ENCODE assay signal across 14 cellular contexts in the genomic region with DNA sequence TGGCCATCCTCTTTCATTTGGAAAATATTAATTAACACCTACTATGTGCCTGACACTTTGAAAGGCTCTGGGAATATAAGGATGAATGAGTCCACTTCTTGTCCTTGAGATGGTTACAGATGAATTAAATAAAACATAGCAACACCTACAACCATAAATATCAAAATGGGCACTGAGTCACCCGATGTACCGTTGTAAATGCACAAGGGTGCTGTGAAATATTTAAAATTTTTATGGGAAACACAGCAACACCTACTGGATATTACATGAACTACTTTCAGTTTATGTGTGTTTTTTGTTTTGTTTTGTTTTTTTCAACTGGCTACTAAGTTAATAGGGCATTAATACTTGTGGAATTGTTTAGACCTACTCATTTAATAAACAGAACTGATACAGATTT.
A peak's percentile ranks its signal among the peaks of the same experiment; 100 is the strongest.
DNase-seq lines count a peak whose midpoint lies in the region; ATAC-seq, FAIRE-seq and TF ChIP-seq lines count a peak whose summit lies in the region.
"Had no signal": no experiment of that assay in that cellular context is flagged by ENCODE, and none has a peak within 500 bp of the region (broad histone marks: within the 10 kb centered on the region; RNA-seq: fewer than 3 reads in every experiment).

No MANE protein-coding gene starts in this region.

- no peaks in the 10 kb centered on the region for H3K27me3 Mint-ChIP-seq in GM23338 (ENCODE audit: insufficient read depth, low read depth, poor library complexity)
- no peaks in the 10 kb centered on the region for H3K27me3 Mint-ChIP-seq in activated CD4-positive, alpha-beta T cell treated with anti-CD3 and anti-CD28 coated beads, Interleukin-2, amount 10 ng/mL, durations not matched to agents 7 days and 5 days
- H3K27me3 Mint-ChIP-seq: activated naive CD4-positive, alpha-beta T cell treated with anti-CD3 and anti-CD28 coated beads, Interleukin-2, amount 10 ng/mL, durations not matched to agents 7 days and 5 days had no signal

- no peaks in the 10 kb centered on the region for H3F3A ChIP-seq in GM23338 (replicated peaks; ENCODE audit: low read depth)

- no peaks in the 10 kb centered on the region for H3K9me2 ChIP-seq in GM23338 (ENCODE audit: insufficient read depth)

- H2AFZ ChIP-seq in ACC112 (ENCODE audit: low read length, unreplicated experiment) (peak overlapping the region; percentile 35), GM23338 (no peak overlapping the region)

- H3K36me3 Mint-ChIP-seq in GM23338 (ENCODE audit: low read depth) = no peaks in the 10 kb centered on the region
- H3K36me3 Mint-ChIP-seq in activated CD4-positive, alpha-beta T cell treated with anti-CD3 and anti-CD28 coated beads, Interleukin-2, amount 10 ng/mL, durations not matched to agents 7 days and 5 days (ENCODE audit: low read depth) = no peaks in the 10 kb centered on the region
- H3K36me3 Mint-ChIP-seq: activated naive CD4-positive, alpha-beta T cell treated with anti-CD3 and anti-CD28 coated beads, Interleukin-2, amount 10 ng/mL, durations not matched to agents 7 days and 5 days had no signal

- H3K4me1 Mint-ChIP-seq in GM23338 = peaks cover 5% of the 10 kb centered on the region; the same call in 2 of the 3 replicates
- no peaks in the 10 kb centered on the region for H3K4me1 Mint-ChIP-seq in activated CD4-positive, alpha-beta T cell treated with anti-CD3 and anti-CD28 coated beads, Interleukin-2, amount 10 ng/mL, durations not matched to agents 7 days and 5 days
- H3K4me1 Mint-ChIP-seq: activated naive CD4-positive, alpha-beta T cell treated with anti-CD3 and anti-CD28 coated beads, Interleukin-2, amount 10 ng/mL, durations not matched to agents 7 days and 5 days had no signal

- peak in 1 of 2 experiments; percentile 52; a peak in 3 of 4 replicates for TF ChIP-seq CTCF in GM23338 (conservative IDR thresholded peaks at IDR 0.05; ENCODE audit: low read depth in 2 of 2)
- peak; percentile 42 for TF ChIP-seq CTCF in fibroblast of the aortic adventitia (IDR thresholded peaks at IDR 0.05; ENCODE audit: insufficient read depth, low read length)

- FAIRE-seq in HTR-8/SVneo (lab: Jason Lieb, UNC) = no peak

- H3K79me2 ChIP-seq in ACC112 (ENCODE audit: control insufficient read depth, insufficient read depth, low read length, unreplicated experiment) (no peaks in the 10 kb centered on the region), GM23338 (replicated peaks; ENCODE audit: insufficient read depth) (no peaks in the 10 kb centered on the region)

- no peak for ATAC-seq in GM23338
- ATAC-seq: stimulated activated naive CD8-positive, alpha-beta T cell treated with anti-CD3 and anti-CD28 coated beads, Interleukin-15, Interleukin-2, amounts not matched to agents 100 U/mL and 50 U/mL, for 24 hours had no signal

- no peak overlapping the region for H3K4me3 Mint-ChIP-seq in GM23338
- no peak overlapping the region for H3K4me3 Mint-ChIP-seq in activated CD4-positive, alpha-beta T cell treated with anti-CD3 and anti-CD28 coated beads, Interleukin-2, amount 10 ng/mL, durations not matched to agents 7 days and 5 days
- H3K4me3 Mint-ChIP-seq: activated naive CD4-positive, alpha-beta T cell treated with anti-CD3 and anti-CD28 coated beads, Interleukin-2, amount 10 ng/mL, durations not matched to agents 7 days and 5 days had no signal

- no peak overlapping the region for H3K4me3 ChIP-seq in ACC112 (ENCODE audit: low read depth, low read length)
- H3K4me3 ChIP-seq in GM23338 = no peak overlapping the region
- H3K4me3 ChIP-seq in fibroblast of the aortic adventitia (ENCODE audit: low read depth, low read length) = no peak overlapping the region
- H3K4me3 ChIP-seq: spleen had no signal

- H3K27me3 ChIP-seq in ACC112 (ENCODE audit: insufficient read depth, low read length) (no peaks in the 10 kb centered on the region), GM23338 (ENCODE audit: insufficient read depth) (no peaks in the 10 kb centered on the region)
- H3K27me3 ChIP-seq: spleen had no signal

- POLR2A ChIA-PET in activated CD4-positive, alpha-beta T cell treated with anti-CD3 and anti-CD28 coated beads, Interleukin-2, amount 10 ng/mL, durations not matched to agents 7 days and 5 days (lab: Charles Lee) = no interaction called here

- no peaks in the 10 kb centered on the region for H4K20me1 ChIP-seq in GM23338 (replicated peaks; ENCODE audit: insufficient read depth)

- H3K9me3 Mint-ChIP-seq in GM23338 = no peaks in the 10 kb centered on the region
- no peaks in the 10 kb centered on the region for H3K9me3 Mint-ChIP-seq in activated CD4-positive, alpha-beta T cell treated with anti-CD3 and anti-CD28 coated beads, Interleukin-2, amount 10 ng/mL, durations not matched to agents 7 days and 5 days
- H3K9me3 Mint-ChIP-seq: activated naive CD4-positive, alpha-beta T cell treated with anti-CD3 and anti-CD28 coated beads, Interleukin-2, amount 10 ng/mL, durations not matched to agents 7 days and 5 days had no signal

- H3K4me1 ChIP-seq in ACC112 (ENCODE audit: control insufficient read depth, insufficient read depth, low read length, unreplicated experiment) (no peaks in the 10 kb centered on the region), GM23338 (ENCODE audit: insufficient read depth) (no peaks in the 10 kb centered on the region)
- H3K4me1 ChIP-seq: spleen had no signal

- no peaks in the 10 kb centered on the region for H3K36me3 ChIP-seq in ACC112 (ENCODE audit: insufficient read depth, low read length)
- H3K36me3 ChIP-seq in GM23338 (ENCODE audit: insufficient read depth) = no peaks in the 10 kb centered on the region
- H3K36me3 ChIP-seq: spleen, WERI-Rb-1 had no signal

- DNase-seq in GM23338 (ENCODE audit: low spot score) (peak; percentile 21), RPMI8226 (peak; percentile 46), fibroblast of the aortic adventitia (ENCODE audit: low read depth) (peak; percentile 27), NCI-H2029 (lab: John Stamatoyannopoulos, UW) (no peak), hippocampal formation (lab: John Stamatoyannopoulos, UW) (no peak), HTR-8/SVneo (ENCODE audit: insufficient read length, low spot score) (no peak)
- no peak for DNase-seq in activated CD4-positive, alpha-beta T cell treated with anti-CD3 and anti-CD28 coated beads, Interleukin-2, amount 10 ng/mL, durations not matched to agents 7 days and 5 days
- DNase-seq: activated naive CD4-positive, alpha-beta T cell treated with anti-CD3 and anti-CD28 coated beads, Interleukin-2, amount 10 ng/mL, durations not matched to agents 7 days and 5 days; mesendoderm; NCI-H774; spleen; stimulated activated naive CD8-positive, alpha-beta T cell treated with anti-CD3 and anti-CD28 coated beads, Interleukin-15, Interleukin-2, amounts not matched to agents 100 U/mL and 50 U/mL, for 24 hours; WERI-Rb-1 had no signal

- no peak overlapping the region for H3K27ac ChIP-seq in ACC112 (ENCODE audit: low read depth, low read length)
- no peak overlapping the region for H3K27ac ChIP-seq in GM23338 (ENCODE audit: low read depth)
- H3K27ac ChIP-seq: spleen, WERI-Rb-1 had no signal

- no peak overlapping the region for H3K4me2 ChIP-seq in GM23338

- CTCF ChIA-PET in activated CD4-positive, alpha-beta T cell treated with anti-CD3 and anti-CD28 coated beads, Interleukin-2, amount 10 ng/mL, durations not matched to agents 7 days and 5 days (lab: Charles Lee) = no interaction called here

- no peak overlapping the region for H3K27ac Mint-ChIP-seq in GM23338
- no peak overlapping the region for H3K27ac Mint-ChIP-seq in activated CD4-positive, alpha-beta T cell treated with anti-CD3 and anti-CD28 coated beads, Interleukin-2, amount 10 ng/mL, durations not matched to agents 7 days and 5 days
- H3K27ac Mint-ChIP-seq: activated naive CD4-positive, alpha-beta T cell treated with anti-CD3 and anti-CD28 coated beads, Interleukin-2, amount 10 ng/mL, durations not matched to agents 7 days and 5 days had no signal

TF ChIP-seq in GM23338, 12 proteins besides CTCF, POLR2A, EP300 and RAD21 (continues in another document):
- TF ChIP-seq EZH2phosphoT487 (IDR thresholded peaks at IDR 0.05; ENCODE audit: unreplicated experiment) (no peak), POLR2AphosphoS5 (IDR thresholded peaks at IDR 0.05; ENCODE audit: low read depth) (no peak), EZH2 (IDR thresholded peaks at IDR 0.05; ENCODE audit: low read depth, unreplicated experiment) (no peak), CREB1 (CRISPR knock-in tag; IDR thresholded peaks at IDR 0.05; ENCODE audit: low read depth) (no peak), JUNB (IDR thresholded peaks at IDR 0.05; ENCODE audit: unreplicated experiment) (no peak), ZNF114 (CRISPR knock-in tag; IDR thresholded peaks at IDR 0.05) (no peak), NANOG (IDR thresholded peaks at IDR 0.05; ENCODE audit: borderline replicate concordance) (no peak), ZNF331 (CRISPR knock-in tag; IDR thresholded peaks at IDR 0.05; ENCODE audit: low read depth) (no peak)
- TF ChIP-seq, protein P1, sequence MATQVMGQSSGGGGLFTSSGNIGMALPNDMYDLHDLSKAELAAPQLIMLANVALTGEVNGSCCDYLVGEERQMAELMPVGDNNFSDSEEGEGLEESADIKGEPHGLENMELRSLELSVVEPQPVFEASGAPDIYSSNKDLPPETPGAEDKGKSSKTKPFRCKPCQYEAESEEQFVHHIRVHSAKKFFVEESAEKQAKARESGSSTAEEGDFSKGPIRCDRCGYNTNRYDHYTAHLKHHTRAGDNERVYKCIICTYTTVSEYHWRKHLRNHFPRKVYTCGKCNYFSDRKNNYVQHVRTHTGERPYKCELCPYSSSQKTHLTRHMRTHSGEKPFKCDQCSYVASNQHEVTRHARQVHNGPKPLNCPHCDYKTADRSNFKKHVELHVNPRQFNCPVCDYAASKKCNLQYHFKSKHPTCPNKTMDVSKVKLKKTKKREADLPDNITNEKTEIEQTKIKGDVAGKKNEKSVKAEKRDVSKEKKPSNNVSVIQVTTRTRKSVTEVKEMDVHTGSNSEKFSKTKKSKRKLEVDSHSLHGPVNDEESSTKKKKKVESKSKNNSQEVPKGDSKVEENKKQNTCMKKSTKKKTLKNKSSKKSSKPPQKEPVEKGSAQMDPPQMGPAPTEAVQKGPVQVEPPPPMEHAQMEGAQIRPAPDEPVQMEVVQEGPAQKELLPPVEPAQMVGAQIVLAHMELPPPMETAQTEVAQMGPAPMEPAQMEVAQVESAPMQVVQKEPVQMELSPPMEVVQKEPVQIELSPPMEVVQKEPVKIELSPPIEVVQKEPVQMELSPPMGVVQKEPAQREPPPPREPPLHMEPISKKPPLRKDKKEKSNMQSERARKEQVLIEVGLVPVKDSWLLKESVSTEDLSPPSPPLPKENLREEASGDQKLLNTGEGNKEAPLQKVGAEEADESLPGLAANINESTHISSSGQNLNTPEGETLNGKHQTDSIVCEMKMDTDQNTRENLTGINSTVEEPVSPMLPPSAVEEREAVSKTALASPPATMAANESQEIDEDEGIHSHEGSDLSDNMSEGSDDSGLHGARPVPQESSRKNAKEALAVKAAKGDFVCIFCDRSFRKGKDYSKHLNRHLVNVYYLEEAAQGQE (IDR thresholded peaks at IDR 0.05; ENCODE audit: unreplicated experiment) = no peak

Comparison
In these comparisons a context has a peak if more than half of its experiments do, and no peak if none do; other contexts are left out.
1. DNase-seq: peak in GM23338 (single experiment), RPMI8226 (single experiment) and fibroblast of the aortic adventitia (single experiment); none in activated CD4-positive, alpha-beta T cell treated with anti-CD3 and anti-CD28 coated beads, Interleukin-2, amount 10 ng/mL, durations not matched to agents 7 days and 5 days (single experiment), NCI-H2029 (single experiment), hippocampal formation (0 of 2) and HTR-8/SVneo (single experiment).